1 cellular context compared by ENCODE assay signal in genomic region chr15:65362491-65362890, GRCh38.
TF ChIP-seq lines count a peak whose summit lies in the region.

No MANE protein-coding gene starts in this region.

TF ChIP-seq in H1, 55 proteins besides CTCF, POLR2A, EP300 and RAD21:
- TF ChIP-seq CEBPB (IDR thresholded peaks at IDR 0.05; ENCODE audit: low read depth, low read length) (no peak), TBP (IDR thresholded peaks at IDR 0.05; ENCODE audit: low read depth, low read length) (no peak), CHD2 (IDR thresholded peaks at IDR 0.05; ENCODE audit: low read length) (no peak)
TF ChIP-seq in H1: peak in this region for 0.
